Comparison of ENCODE assay signal across 8 cellular contexts in genomic region chr3:12187448-12188327, GRCh38. TPM values are rescaled to one million over a fixed set of nuclear protein-coding genes. Genes with fewer than 3 reads are reported as not detected.
DNase-seq lines count a peak whose midpoint lies in the region; ATAC-seq and TF ChIP-seq lines count a peak whose summit lies in the region.

No MANE protein-coding gene starts in this region.

- H3K4me3 Mint-ChIP-seq in CD4-positive, CD25-positive, alpha-beta regulatory T cell = no peak overlapping the region
- peak overlapping the region; percentile 2 for H3K4me3 Mint-ChIP-seq in activated T-cell treated with anti-CD3 and anti-CD28 coated beads, Interleukin-2, amount 50 U/mL, for 4 hours

- H3K4me1 ChIP-seq in CD4-positive, CD25-positive, alpha-beta regulatory T cell (ENCODE audit: control insufficient read depth, insufficient read depth, low read length, poor library complexity, severe bottlenecking) = no peaks in the 10 kb centered on the region
- H3K4me1 ChIP-seq in prostate gland (replicated peaks) = no peaks in the 10 kb centered on the region

- no peaks in the 10 kb centered on the region for H3K36me3 Mint-ChIP-seq in CD4-positive, CD25-positive, alpha-beta regulatory T cell
- H3K36me3 Mint-ChIP-seq in activated T-cell treated with anti-CD3 and anti-CD28 coated beads, Interleukin-2, amount 50 U/mL, for 4 hours (ENCODE audit: insufficient read depth) = no peaks in the 10 kb centered on the region

- H3K27me3 Mint-ChIP-seq in CD4-positive, CD25-positive, alpha-beta regulatory T cell = no peaks in the 10 kb centered on the region
- no peaks in the 10 kb centered on the region for H3K27me3 Mint-ChIP-seq in activated T-cell treated with anti-CD3 and anti-CD28 coated beads, Interleukin-2, amount 50 U/mL, for 4 hours (ENCODE audit: low read depth)

- no peaks in the 10 kb centered on the region for H3K9me3 Mint-ChIP-seq in CD4-positive, CD25-positive, alpha-beta regulatory T cell
- H3K9me3 Mint-ChIP-seq in activated T-cell treated with anti-CD3 and anti-CD28 coated beads, Interleukin-2, amount 50 U/mL, for 4 hours = no peaks in the 10 kb centered on the region

- H3K4me3 ChIP-seq in CD4-positive, CD25-positive, alpha-beta regulatory T cell (ENCODE audit: low read depth, low read length) = no peak overlapping the region
- no peak overlapping the region for H3K4me3 ChIP-seq in prostate gland

- peak in 1 of 3 donors; percentile 26 for DNase-seq in CD4-positive, CD25-positive, alpha-beta regulatory T cell
- DNase-seq in HT1080 (ENCODE audit: low read depth) = peak; percentile 39
- no peak for DNase-seq in activated T-cell treated with anti-CD3 and anti-CD28 coated beads, Interleukin-2, amount 50 U/mL, for 4 hours
- DNase-seq in left ventricle myocardium superior = peak; percentile 64
- peak; percentile 64 to 72 for DNase-seq in stimulated activated CD4-positive, alpha-beta T cell treated with anti-CD3 and anti-CD28 coated beads, Interleukin-2, amount 100 ng/mL, for 48 hours
- DNase-seq in T1000 (lab: John Stamatoyannopoulos, UW) = no peak
- no peak for DNase-seq in prostate gland (ENCODE audit: low spot score)

- peak; percentile 44 to 60 for ATAC-seq in CD4-positive, CD25-positive, alpha-beta regulatory T cell (ENCODE audit: low read depth in 2 of 2)
- ATAC-seq in GM21381 (IDR thresholded peaks at IDR 0.05; ENCODE audit: unreplicated experiment) (peak; percentile 67), left ventricle myocardium superior (peak; percentile 68)
- peak; percentile 91 for ATAC-seq in activated T-cell treated with anti-CD3 and anti-CD28 coated beads, Interleukin-2, amount 50 U/mL, for 4 hours

- no peak overlapping the region for H3K27ac ChIP-seq in CD4-positive, CD25-positive, alpha-beta regulatory T cell (ENCODE audit: insufficient read depth, low read length, poor library complexity, severe bottlenecking)
- H3K27ac ChIP-seq in prostate gland = no peak overlapping the region

- peaks cover 0 to 6% (median 3%) of the 10 kb centered on the region in 4 donors for H3K4me1 Mint-ChIP-seq in CD4-positive, CD25-positive, alpha-beta regulatory T cell
- H3K4me1 Mint-ChIP-seq in activated T-cell treated with anti-CD3 and anti-CD28 coated beads, Interleukin-2, amount 50 U/mL, for 4 hours (ENCODE audit: low read depth) = peaks cover 18% of the 10 kb centered on the region

- no peaks in the 10 kb centered on the region for H3K9me3 ChIP-seq in CD4-positive, CD25-positive, alpha-beta regulatory T cell (ENCODE audit: control insufficient read depth in 2 of 2, low read length in 2 of 2)
- no peaks in the 10 kb centered on the region for H3K9me3 ChIP-seq in prostate gland

- intact Hi-C loops in left ventricle myocardium superior (cut with micrococcal nuclease) = no loop called here
- intact Hi-C loops in prostate gland (cut with DNase I) = no loop called here

- H3K27ac Mint-ChIP-seq in CD4-positive, CD25-positive, alpha-beta regulatory T cell = peak overlapping the region in 2 of 3 donors; percentile 27 to 59

- TF ChIP-seq CTCF in prostate gland (IDR thresholded peaks at IDR 0.05) = no peak

- no peaks in the 10 kb centered on the region for H3K36me3 ChIP-seq in CD4-positive, CD25-positive, alpha-beta regulatory T cell (ENCODE audit: control insufficient read depth, insufficient read depth, low read length)
- H3K36me3 ChIP-seq in prostate gland = no peaks in the 10 kb centered on the region

- 56% methylated on average over 7 of the region's 7 CpGs for WGBS in prostate gland

- no peak for TF ChIP-seq POLR2A in prostate gland (IDR thresholded peaks at IDR 0.05)

- H3K27me3 ChIP-seq in CD4-positive, CD25-positive, alpha-beta regulatory T cell (ENCODE audit: control insufficient read depth, insufficient read depth, low read length) = no peaks in the 10 kb centered on the region
- H3K27me3 ChIP-seq in prostate gland (replicated peaks; ENCODE audit: insufficient read depth) = no peaks in the 10 kb centered on the region

RNA-seq across cellular contexts. Expression of gene TIMP4, which starts 29.0 kb away (rescaled TPM):
- not detected for total RNA-seq in CD4-positive, CD25-positive, alpha-beta regulatory T cell
- polyA plus RNA-seq in CD4-positive, CD25-positive, alpha-beta regulatory T cell = not detected
- not detected in 2 replicates for total RNA-seq in HT1080 (2014; rRNA removed; shearing (Covaris generic))
- polyA plus RNA-seq in HT1080 (2015; cell fraction: cytosol; rRNA removed) = not detected in 2 replicates
- polyA plus RNA-seq in HT1080 (2015; cell fraction: nucleus; rRNA removed) = not detected in 2 replicates
- under 1 TPM in 2 of 3 donors, not detected in 1; 0.18 to 0.24 TPM for total RNA-seq in activated T-cell treated with anti-CD3 and anti-CD28 coated beads, Interleukin-2, amount 50 U/mL, for 4 hours
- total RNA-seq in left ventricle myocardium superior (15.0 TPM), prostate gland (1 to 10 TPM; 5.6 to 9.7 TPM)

Comparison
In these comparisons a context has a peak if more than half of its experiments do, and no peak if none do; other contexts are left out.
1. DNase-seq: peak in HT1080 (single experiment), left ventricle myocardium superior (single experiment) and stimulated activated CD4-positive, alpha-beta T cell treated with anti-CD3 and anti-CD28 coated beads, Interleukin-2, amount 100 ng/mL, for 48 hours (2 of 2); none in activated T-cell treated with anti-CD3 and anti-CD28 coated beads, Interleukin-2, amount 50 U/mL, for 4 hours (single experiment), T1000 (single experiment) and prostate gland (single experiment).
2. Peak in every context shown above with its lines, with median percentiles within 50 percentile points of each other: ATAC-seq.